ENCODE assay signal across 22 cellular contexts in genomic region chr6:87553159-87553765, GRCh38. TPM values are rescaled to one million over a fixed set of nuclear protein-coding genes. Genes with fewer than 3 reads are reported as not detected.
DNase-seq lines count a peak whose midpoint lies in the region; ATAC-seq and TF ChIP-seq lines count a peak whose summit lies in the region.
"Had no signal": no experiment of that assay in that cellular context is flagged by ENCODE, and none has a peak within 500 bp of the region (broad histone marks: within the 10 kb centered on the region; RNA-seq: fewer than 3 reads in every experiment).

No MANE protein-coding gene starts in this region.

- H3K9ac ChIP-seq in neural progenitor cell: no peak overlapping the region
- H3K9ac ChIP-seq: GM23248 had no signal

- peaks cover 12% of the 10 kb centered on the region for H3K36me3 ChIP-seq in CD8-positive, alpha-beta T cell (ENCODE audit: insufficient read depth, low read length)
- H3K36me3 ChIP-seq in neural progenitor cell (peaks cover 23% of the 10 kb centered on the region), tibial nerve (peaks cover 0 to 52% (median 0%) of the 10 kb centered on the region in 3 donors)

- no peak for TF ChIP-seq EP300 in tibial nerve (IDR thresholded peaks at IDR 0.05)

- no peak for TF ChIP-seq CTCF in CD8-positive, alpha-beta T cell (IDR thresholded peaks at IDR 0.05)
- TF ChIP-seq CTCF in WTC11 (IDR thresholded peaks at IDR 0.05) (no peak), neural progenitor cell (IDR thresholded peaks at IDR 0.05) (no peak), tibial nerve (IDR thresholded peaks at IDR 0.05) (no peak)

- H2AFZ ChIP-seq in neural progenitor cell (replicated peaks): no peak overlapping the region
- H2AFZ ChIP-seq: GM23248 had no signal

- no peaks in the 10 kb centered on the region for H3K9me3 Mint-ChIP-seq in CD8-positive, alpha-beta T cell
- H3K9me3 Mint-ChIP-seq in WTC11: no peaks in the 10 kb centered on the region
- no peaks in the 10 kb centered on the region for H3K9me3 Mint-ChIP-seq in neural progenitor cell
- H3K9me3 Mint-ChIP-seq in activated naive CD8-positive, alpha-beta T cell treated with anti-CD3 and anti-CD28 coated beads, Interleukin-2, amount 50 U/mL, for 24 hours: no peaks in the 10 kb centered on the region
- no peaks in the 10 kb centered on the region for H3K9me3 Mint-ChIP-seq in stimulated activated naive B cell treated with anti-CD40 and anti-IgM and Interleukin-4, amounts not matched to agents 10 μg/mL and 1 μg/mL and 100 μg/mL, for 72 hours
- H3K9me3 Mint-ChIP-seq: CD4-positive, alpha-beta memory T cell had no signal

- no peak overlapping the region for H3K27ac ChIP-seq in CD8-positive, alpha-beta T cell (ENCODE audit: low read depth, low read length)
- H3K27ac ChIP-seq in neural progenitor cell (no peak overlapping the region), substantia nigra (ENCODE audit: low read depth, low read length, poor library complexity, severe bottlenecking) (no peak overlapping the region), tibial nerve (no peak overlapping the region)
- H3K27ac ChIP-seq: A549, GM23248, SJCRH30 had no signal

- H3K79me2 ChIP-seq in neural progenitor cell (ENCODE audit: low read depth): no peaks in the 10 kb centered on the region

- H3F3A ChIP-seq in neural progenitor cell (ENCODE audit: low read depth): peaks cover 4% of the 10 kb centered on the region

- H3K4me3 Mint-ChIP-seq in CD8-positive, alpha-beta T cell: no peak overlapping the region
- H3K4me3 Mint-ChIP-seq in WTC11 (no peak overlapping the region), neural progenitor cell (no peak overlapping the region)
- no peak overlapping the region for H3K4me3 Mint-ChIP-seq in activated naive CD8-positive, alpha-beta T cell treated with anti-CD3 and anti-CD28 coated beads, Interleukin-2, amount 50 U/mL, for 24 hours
- no peak overlapping the region for H3K4me3 Mint-ChIP-seq in stimulated activated naive B cell treated with anti-CD40 and anti-IgM and Interleukin-4, amounts not matched to agents 10 μg/mL and 1 μg/mL and 100 μg/mL, for 72 hours
- H3K4me3 Mint-ChIP-seq: CD4-positive, alpha-beta memory T cell had no signal

- peak overlapping the region; percentile 28 for H3K27ac Mint-ChIP-seq in CD8-positive, alpha-beta T cell
- peak overlapping the region; percentile 58; the same call in 1 of the 2 replicates for H3K27ac Mint-ChIP-seq in WTC11
- H3K27ac Mint-ChIP-seq in neural progenitor cell: peak overlapping the region; percentile 53
- H3K27ac Mint-ChIP-seq in activated naive CD8-positive, alpha-beta T cell treated with anti-CD3 and anti-CD28 coated beads, Interleukin-2, amount 50 U/mL, for 24 hours: no peak overlapping the region
- no peak overlapping the region for H3K27ac Mint-ChIP-seq in stimulated activated naive B cell treated with anti-CD40 and anti-IgM and Interleukin-4, amounts not matched to agents 10 μg/mL and 1 μg/mL and 100 μg/mL, for 72 hours

- H3K4me2 ChIP-seq in neural progenitor cell: no peak overlapping the region
- H3K4me2 ChIP-seq: A549 had no signal

- no peak for DNase-seq in CD8-positive, alpha-beta T cell
- DNase-seq in WTC11 (ENCODE audit: low spot score) (no peak), iris pigment epithelial cell (ENCODE audit: low read depth) (peak; percentile 25), neural progenitor cell (ENCODE audit: low spot score) (no peak), substantia nigra (lab: John Stamatoyannopoulos, UW) (no peak), tibial nerve (ENCODE audit: low spot score in 2 of 2) (no peak)
- DNase-seq in activated naive CD8-positive, alpha-beta T cell treated with anti-CD3 and anti-CD28 coated beads, Interleukin-2, amount 50 U/mL, for 24 hours: no peak
- DNase-seq in stimulated activated naive B cell treated with anti-CD40 and anti-IgM and Interleukin-4, amounts not matched to agents 10 μg/mL and 1 μg/mL and 100 μg/mL, for 72 hours: no peak
- DNase-seq: CD4-positive, alpha-beta memory T cell; DND-41; GM23248; Kasumi-1; MG63; NCI-H1417; NCI-H187; NCI-H446; NCI-H526; OCI-M1; SJCRH30 had no signal

- peaks cover 7% of the 10 kb centered on the region for H4K20me1 ChIP-seq in neural progenitor cell (ENCODE audit: low read depth)

- CTCF ChIA-PET in CD8-positive, alpha-beta T cell (lab: Charles Lee): no interaction called here
- CTCF ChIA-PET in WTC11 (lab: Charles Lee): no interaction called here

- H3K27me3 ChIP-seq in CD8-positive, alpha-beta T cell (ENCODE audit: insufficient read depth, low read length): no peaks in the 10 kb centered on the region
- H3K27me3 ChIP-seq in neural progenitor cell: no peaks in the 10 kb centered on the region
- H3K27me3 ChIP-seq in tibial nerve: no peaks in the 10 kb centered on the region
- H3K27me3 ChIP-seq: MG63, SJCRH30 had no signal

- WGBS in tibial nerve, 2 donors: 92 to 94% methylated on average over 4 of the region's 4 CpGs

- H3K9me3 ChIP-seq in CD8-positive, alpha-beta T cell (ENCODE audit: low read length): no peaks in the 10 kb centered on the region
- H3K9me3 ChIP-seq in neural progenitor cell (ENCODE audit: low read depth) (no peaks in the 10 kb centered on the region), tibial nerve (no peaks in the 10 kb centered on the region)
- H3K9me3 ChIP-seq: A549, HAP-1, MG63, SJCRH30 had no signal

- H3K36me3 Mint-ChIP-seq in CD8-positive, alpha-beta T cell: peaks cover 69% of the 10 kb centered on the region
- H3K36me3 Mint-ChIP-seq in WTC11 (peaks cover 48% of the 10 kb centered on the region), neural progenitor cell (peaks cover 21% of the 10 kb centered on the region)
- peaks cover 41% of the 10 kb centered on the region for H3K36me3 Mint-ChIP-seq in activated naive CD8-positive, alpha-beta T cell treated with anti-CD3 and anti-CD28 coated beads, Interleukin-2, amount 50 U/mL, for 24 hours (ENCODE audit: low read depth)
- H3K36me3 Mint-ChIP-seq in stimulated activated naive B cell treated with anti-CD40 and anti-IgM and Interleukin-4, amounts not matched to agents 10 μg/mL and 1 μg/mL and 100 μg/mL, for 72 hours: peaks cover 15 to 38% of the 10 kb centered on the region in 2 donors

- POLR2A ChIA-PET in CD8-positive, alpha-beta T cell (lab: Charles Lee): interaction anchor here (0.5 kb wide), 1 partner anchor 10 kb away, joined by 6 read pairs; no protein-coding TSS in a partner anchor
- POLR2A ChIA-PET in WTC11 (lab: Charles Lee): no interaction called here

- intact Hi-C loops in CD8-positive, alpha-beta T cell (cut with DNase I, micrococcal nuclease): no loop called here

- no peak for ATAC-seq in CD8-positive, alpha-beta T cell
- no peak for ATAC-seq in WTC11
- no peak for ATAC-seq in activated naive CD8-positive, alpha-beta T cell treated with anti-CD3 and anti-CD28 coated beads, Interleukin-2, amount 50 U/mL, for 24 hours
- no peak for ATAC-seq in stimulated activated naive B cell treated with anti-CD40 and anti-IgM and Interleukin-4, amounts not matched to agents 10 μg/mL and 1 μg/mL and 100 μg/mL, for 72 hours (replicated peaks)
- ATAC-seq: A549, GM12878 had no signal

- H3K4me1 ChIP-seq in CD8-positive, alpha-beta T cell (ENCODE audit: insufficient read depth, low read length): no peaks in the 10 kb centered on the region
- no peaks in the 10 kb centered on the region for H3K4me1 ChIP-seq in neural progenitor cell
- H3K4me1 ChIP-seq in tibial nerve: no peaks in the 10 kb centered on the region
- H3K4me1 ChIP-seq: A549, HAP-1, SJCRH30 had no signal

- H3K27me3 Mint-ChIP-seq in CD8-positive, alpha-beta T cell (ENCODE audit: low read depth): no peaks in the 10 kb centered on the region
- no peaks in the 10 kb centered on the region for H3K27me3 Mint-ChIP-seq in WTC11 (ENCODE audit: low read depth)
- no peaks in the 10 kb centered on the region for H3K27me3 Mint-ChIP-seq in neural progenitor cell (ENCODE audit: insufficient read depth, low read depth)
- no peaks in the 10 kb centered on the region for H3K27me3 Mint-ChIP-seq in activated naive CD8-positive, alpha-beta T cell treated with anti-CD3 and anti-CD28 coated beads, Interleukin-2, amount 50 U/mL, for 24 hours
- H3K27me3 Mint-ChIP-seq in stimulated activated naive B cell treated with anti-CD40 and anti-IgM and Interleukin-4, amounts not matched to agents 10 μg/mL and 1 μg/mL and 100 μg/mL, for 72 hours: no peaks in the 10 kb centered on the region
- H3K27me3 Mint-ChIP-seq: CD4-positive, alpha-beta memory T cell had no signal

- TF ChIP-seq POLR2A in tibial nerve (IDR thresholded peaks at IDR 0.05): no peak

- peaks cover 6% of the 10 kb centered on the region for H3K4me1 Mint-ChIP-seq in CD8-positive, alpha-beta T cell (ENCODE audit: low read depth)
- no peaks in the 10 kb centered on the region for H3K4me1 Mint-ChIP-seq in WTC11
- peaks cover 8% of the 10 kb centered on the region for H3K4me1 Mint-ChIP-seq in neural progenitor cell
- H3K4me1 Mint-ChIP-seq in activated naive CD8-positive, alpha-beta T cell treated with anti-CD3 and anti-CD28 coated beads, Interleukin-2, amount 50 U/mL, for 24 hours: no peaks in the 10 kb centered on the region
- no peaks in the 10 kb centered on the region for H3K4me1 Mint-ChIP-seq in stimulated activated naive B cell treated with anti-CD40 and anti-IgM and Interleukin-4, amounts not matched to agents 10 μg/mL and 1 μg/mL and 100 μg/mL, for 72 hours

- no peak overlapping the region for H3K4me3 ChIP-seq in CD8-positive, alpha-beta T cell (ENCODE audit: low read depth, low read length)
- H3K4me3 ChIP-seq in neural progenitor cell: no peak overlapping the region
- no peak overlapping the region for H3K4me3 ChIP-seq in tibial nerve
- H3K4me3 ChIP-seq: A549, GM12878, GM23248, HAP-1, MG63, SJCRH30 had no signal

TF ChIP-seq in WTC11, 78 proteins besides CTCF, POLR2A, EP300 and RAD21 (continues in another document):
- TF ChIP-seq SP1 (CRISPR knock-in tag; conservative IDR thresholded peaks at IDR 0.05): no peak
- TF ChIP-seq ELF4 (CRISPR knock-in tag; IDR thresholded peaks at IDR 0.05; ENCODE audit: low read depth): no peak
- TF ChIP-seq IRF2 (CRISPR knock-in tag; IDR thresholded peaks at IDR 0.05; ENCODE audit: borderline replicate concordance, low read depth): no peak
- TF ChIP-seq CREB1 (CRISPR knock-in tag; IDR thresholded peaks at IDR 0.05): no peak
- no peak for TF ChIP-seq IRF1 (CRISPR knock-in tag; IDR thresholded peaks at IDR 0.05)

RNA-seq across cellular contexts. Expression of gene RARS2, which starts 36.5 kb away (rescaled TPM):
- total RNA-seq in CD8-positive, alpha-beta T cell: 10 to 100 TPM; 15.8 to 20.4 TPM
- total RNA-seq in WTC11 (2021) (31.8 to 33.3 TPM (median 32.9 TPM) in 3 replicates), neural progenitor cell (ENCODE audit: low replicate concordance) (39.0 and 53.6 TPM in 2 replicates), tibial nerve (10 to 100 TPM; 16.3 to 20.7 (median 18.5) TPM)

RNA-seq across cellular contexts. Expression of gene ORC3, which starts 36.7 kb away (rescaled TPM):
- 1 to 10 TPM; 9.4 to 9.9 TPM for total RNA-seq in CD8-positive, alpha-beta T cell
- total RNA-seq in WTC11 (2021) (46.7 to 50.7 TPM (median 48.4 TPM) in 3 replicates), neural progenitor cell (ENCODE audit: low replicate concordance) (76.0 and 99.3 TPM in 2 replicates), tibial nerve (10 to 100 TPM; 17.1 to 30.6 (median 22.3) TPM)

Comparison
In these comparisons a context has a peak if more than half of its experiments do, and no peak if none do; other contexts are left out.
1. H3K27ac Mint-ChIP-seq: peak in CD8-positive, alpha-beta T cell (single experiment), WTC11 (single experiment) and neural progenitor cell (single experiment); none in activated naive CD8-positive, alpha-beta T cell treated with anti-CD3 and anti-CD28 coated beads, Interleukin-2, amount 50 U/mL, for 24 hours (single experiment) and stimulated activated naive B cell treated with anti-CD40 and anti-IgM and Interleukin-4, amounts not matched to agents 10 μg/mL and 1 μg/mL and 100 μg/mL, for 72 hours (single experiment).